Comparison of ENCODE assay signal across 8 cellular contexts in the genomic region with DNA sequence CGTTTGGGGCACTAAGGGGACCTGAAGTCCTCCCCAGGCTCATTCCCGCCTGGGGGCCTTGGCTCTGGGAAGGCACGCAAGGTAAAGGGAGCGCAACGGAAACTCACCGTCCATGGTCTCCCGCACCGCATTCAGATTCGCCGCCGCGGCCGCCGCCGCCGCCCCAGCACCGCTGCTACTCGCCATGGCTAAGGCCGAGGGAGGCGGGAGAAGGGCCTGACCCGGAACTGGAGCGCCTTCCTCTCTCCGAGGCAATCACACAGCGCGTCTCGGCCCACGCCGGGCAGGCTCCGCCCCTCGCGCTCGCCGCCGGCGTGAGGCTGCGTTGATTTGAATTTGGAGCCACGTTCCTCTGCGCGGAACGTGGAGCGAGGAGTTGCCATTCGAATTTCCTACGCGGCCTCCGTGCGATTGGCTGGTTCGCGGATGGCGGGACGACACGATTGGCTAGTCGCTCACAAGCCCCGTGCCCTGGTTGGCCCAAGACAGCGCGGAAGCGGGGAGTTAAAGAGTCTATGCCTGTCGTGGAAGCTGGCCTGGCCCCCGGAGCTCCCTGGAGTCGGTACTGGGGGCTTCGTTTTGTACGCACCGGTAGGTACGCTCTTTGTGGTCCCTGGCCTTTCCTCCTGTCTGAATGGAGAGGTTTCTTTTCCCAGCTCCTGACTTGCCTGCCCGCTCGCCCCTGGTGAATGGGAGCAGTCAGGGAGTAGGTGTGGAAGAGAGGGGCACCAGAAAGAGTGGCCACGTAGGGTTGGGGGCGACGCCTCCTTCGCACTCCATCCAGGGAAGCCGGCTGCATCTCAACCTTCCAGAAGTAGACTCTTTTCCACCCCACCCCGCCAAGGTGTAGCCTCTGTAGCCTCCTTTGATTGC. TPM values are rescaled to one million over a fixed set of nuclear protein-coding genes. Genes with fewer than 3 reads are reported as not detected.
DNase-seq lines count a peak whose midpoint lies in the region; ATAC-seq, FAIRE-seq and TF ChIP-seq lines count a peak whose summit lies in the region.

TSS of gene BORA (plus strand) at position 507 of the 873 bp plus-strand sequence. CDS start 1,018 bp downstream, outside the sequence.
A gene with protein sequence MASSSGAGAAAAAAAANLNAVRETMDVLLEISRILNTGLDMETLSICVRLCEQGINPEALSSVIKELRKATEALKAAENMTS (minus strand): TSS at position 213 of the 873 bp plus-strand sequence. CDS start 27 bp downstream, at position 186.

- H3K4me3 ChIP-seq in pancreas (peak within 1 kb of the TSS; percentile 82 to 99 (median 96)), tibial nerve (peak within 1 kb of the TSS; percentile 62 to 88 (median 82))

- peak in 1 of 2 donors; percentile 50 for TF ChIP-seq POLR2A in tibial nerve (IDR thresholded peaks at IDR 0.05)

- peak within 1 kb of the TSS; percentile 13 to 53 (median 48) for H3K27ac ChIP-seq in pancreas
- peak within 1 kb of the TSS in 3 of 4 donors; percentile 45 to 77 (median 70) for H3K27ac ChIP-seq in tibial nerve

- H3K36me3 ChIP-seq in pancreas (no peaks in the 10 kb centered on the region), tibial nerve (peaks cover 0 to 6% (median 0%) of the 10 kb centered on the region in 3 donors)

- ATAC-seq in HG02852 (IDR thresholded peaks at IDR 0.05; ENCODE audit: unreplicated experiment) = peak; percentile 95
- ATAC-seq in activated naive CD8-positive, alpha-beta T cell treated with anti-CD3 and anti-CD28 coated beads, Interleukin-2, amount 50 U/mL, for 24 hours = peak; percentile 97
- peak; percentile 99 for ATAC-seq in Right ventricle myocardium superior (ENCODE audit: poor library complexity)
- peak; percentile 97 to 99 (median 98) for ATAC-seq in pancreas

- WGBS in pancreas, 2 donors = 0% methylated on average over 68 to 71 of the region's 71 CpGs
- 0 to 1% methylated on average over 34 to 44 of the region's 71 CpGs for WGBS in tibial nerve, 2 donors

- peaks cover 0 to 12% (median 4%) of the 10 kb centered on the region in 3 donors for H3K4me1 ChIP-seq in pancreas
- peaks cover 0 to 28% (median 8%) of the 10 kb centered on the region in 4 donors for H3K4me1 ChIP-seq in tibial nerve

- TF ChIP-seq CTCF in GM13976 (IDR thresholded peaks at IDR 0.05; ENCODE audit: borderline replicate concordance, control extremely low read depth, extremely low read depth, insufficient read depth, missing control alignments) = no peak
- TF ChIP-seq CTCF in pancreas (IDR thresholded peaks at IDR 0.05) = no peak
- no peak for TF ChIP-seq CTCF in tibial nerve (IDR thresholded peaks at IDR 0.05)

- intact Hi-C loops in Right ventricle myocardium superior (cut with DNase I) = no loop called here
- intact Hi-C loops in pancreas (cut with DNase I) = no loop called here

- peak within 1 kb of the TSS; percentile 89 for H3K4me3 Mint-ChIP-seq in activated naive CD8-positive, alpha-beta T cell treated with anti-CD3 and anti-CD28 coated beads, Interleukin-2, amount 50 U/mL, for 24 hours

- in situ Hi-C loops in GM13976 (cut with MboI; ENCODE audit: low sequenced_read_pairs, unreplicated experiment) = no loop called here

- DNase-seq in GM13976 (ENCODE audit: low spot score) (peak; percentile 94), NCI-H1436 treated with DMSO at 0.1 percent for 48 hours (lab: John Stamatoyannopoulos, UW) (peak; percentile 90), T follicular helper cell (ENCODE audit: low read depth) (peak; percentile 91), Right ventricle myocardium superior (peak; percentile 97), pancreas (peak; percentile 92 to 97 (median 94)), tibial nerve (ENCODE audit: low spot score in 2 of 2) (peak; percentile 81 to 90)
- DNase-seq in activated naive CD8-positive, alpha-beta T cell treated with anti-CD3 and anti-CD28 coated beads, Interleukin-2, amount 50 U/mL, for 24 hours = peak; percentile 93

- peak in 1 of 2 donors; percentile 86 for TF ChIP-seq EP300 in tibial nerve (IDR thresholded peaks at IDR 0.05)

- H3K27me3 Mint-ChIP-seq in activated naive CD8-positive, alpha-beta T cell treated with anti-CD3 and anti-CD28 coated beads, Interleukin-2, amount 50 U/mL, for 24 hours = peaks cover 2% of the 10 kb centered on the region

- no peaks in the 10 kb centered on the region for H3K9me3 Mint-ChIP-seq in activated naive CD8-positive, alpha-beta T cell treated with anti-CD3 and anti-CD28 coated beads, Interleukin-2, amount 50 U/mL, for 24 hours

- H3K27ac Mint-ChIP-seq in activated naive CD8-positive, alpha-beta T cell treated with anti-CD3 and anti-CD28 coated beads, Interleukin-2, amount 50 U/mL, for 24 hours = peak within 1 kb of the TSS; percentile 92

- no peaks in the 10 kb centered on the region for H3K9me3 ChIP-seq in pancreas
- H3K9me3 ChIP-seq in tibial nerve = no peaks in the 10 kb centered on the region

- H3K27me3 ChIP-seq in pancreas (no peaks in the 10 kb centered on the region), tibial nerve (no peaks in the 10 kb centered on the region)

- peak; percentile 87 for FAIRE-seq in pancreas (lab: Jason Lieb, UNC)

- peaks cover 57% of the 10 kb centered on the region for H3K4me1 Mint-ChIP-seq in activated naive CD8-positive, alpha-beta T cell treated with anti-CD3 and anti-CD28 coated beads, Interleukin-2, amount 50 U/mL, for 24 hours

- peaks cover 50% of the 10 kb centered on the region for H3K36me3 Mint-ChIP-seq in activated naive CD8-positive, alpha-beta T cell treated with anti-CD3 and anti-CD28 coated beads, Interleukin-2, amount 50 U/mL, for 24 hours (ENCODE audit: low read depth)

RNA-seq across cellular contexts. Expression of gene BORA, which starts in this region (rescaled TPM):
- total RNA-seq in Right ventricle myocardium superior (0.86 TPM), pancreas (1 to 10 TPM in 4 of 6 donors, under 1 TPM in 2; 0.51 to 1.9 (median 1.2) TPM), tibial nerve (1 to 10 TPM in 3 of 4 donors, under 1 TPM in 1; 0.78 to 3.3 (median 1.9) TPM)
- 1 to 10 TPM in 1 of 2 donors, under 1 TPM in 1; 0.84 to 1.2 TPM for polyA plus RNA-seq in pancreas

RNA-seq across cellular contexts. Expression of the second gene that starts in this region (rescaled TPM):
- total RNA-seq in Right ventricle myocardium superior (5.9 TPM), pancreas (1 to 10 TPM; 1.8 to 4.6 (median 3.7) TPM), tibial nerve (1 to 10 TPM; 2.7 to 7.6 (median 4.1) TPM)
- polyA plus RNA-seq in pancreas = 1 to 10 TPM; 4.0 to 6.5 TPM

Comparison
In these comparisons a context has a peak if more than half of its experiments do, and no peak if none do; other contexts are left out.
1. Peak in every context shown above with its lines: DNase-seq, ATAC-seq, H3K4me3 ChIP-seq and H3K27ac ChIP-seq.